35 cellular contexts compared by ENCODE assay signal in the genomic region with DNA sequence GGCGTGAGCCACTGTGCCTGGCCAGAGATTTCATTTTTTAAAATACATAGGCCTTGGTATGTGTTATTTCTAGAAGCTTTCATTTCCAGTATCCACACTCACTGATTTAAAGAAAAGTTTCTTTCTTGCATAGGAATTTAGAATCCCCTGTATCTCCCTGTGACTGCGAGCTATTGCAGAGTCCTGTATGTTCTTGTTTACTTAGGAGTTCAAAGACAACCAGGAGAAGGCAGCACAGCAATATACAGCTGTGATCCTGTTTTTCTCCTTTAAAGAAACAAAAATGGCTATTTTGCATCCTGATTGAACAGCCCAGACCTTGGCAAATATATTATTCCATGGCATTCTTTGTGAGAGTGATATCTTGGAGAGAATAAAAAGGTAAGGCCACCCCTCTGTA.
"Had no signal": no experiment of that assay in that cellular context is flagged by ENCODE, and none has a peak within 500 bp of the region (broad histone marks: within the 10 kb centered on the region; RNA-seq: fewer than 3 reads in every experiment).

No MANE protein-coding gene starts in this region.

- H3K27me3 ChIP-seq: ascending aorta, cardiac muscle cell had no signal

- H3K27ac ChIP-seq: ascending aorta, cardiac muscle cell, VCaP had no signal

- H3K4me1 Mint-ChIP-seq: activated B cell treated with CpG ODN at 0.5 μM for 24 hours; activated CD4-positive, alpha-beta T cell treated with anti-CD3 and anti-CD28 coated beads, Interleukin-2, amount 10 ng/mL, durations not matched to agents 7 days and 5 days; activated naive CD4-positive, alpha-beta T cell treated with anti-CD3 and anti-CD28 coated beads, Interleukin-2, amount 10 ng/mL, durations not matched to agents 7 days and 5 days; activated naive CD4-positive, alpha-beta T cell treated with anti-CD3 and anti-CD28 coated beads, Interleukin-2, amount 50 U/mL, for 24 hours; activated naive CD8-positive, alpha-beta T cell treated with anti-CD3 and anti-CD28 coated beads, Interleukin-2, amount 10 ng/mL, durations not matched to agents 7 days and 5 days; activated naive CD8-positive, alpha-beta T cell treated with anti-CD3 and anti-CD28 coated beads, Interleukin-2, amount 50 U/mL, for 24 hours; central memory CD8-positive, alpha-beta T cell had no signal

- H3K36me3 ChIP-seq: ascending aorta, cardiac muscle cell had no signal

- H3K4me3 ChIP-seq: ascending aorta, cardiac muscle cell had no signal

- H3K9me3 Mint-ChIP-seq: activated CD4-positive, alpha-beta T cell treated with anti-CD3 and anti-CD28 coated beads, Interleukin-2, amount 10 ng/mL, durations not matched to agents 7 days and 5 days; activated CD8-positive, alpha-beta T cell treated with anti-CD3 and anti-CD28 coated beads for 36 hours; activated naive CD4-positive, alpha-beta T cell treated with anti-CD3 and anti-CD28 coated beads, Interleukin-2, amount 50 U/mL, for 24 hours; activated T-helper 2 cell treated with anti-CD3 and anti-CD28 coated beads, Interferon-gamma antibody, Interleukin-2, Interleukin-4, amounts not matched to agents 10 μg/mL and 5 μg/mL and 100 μg/mL, durations not matched to agents 14 hours and 24 hours and 36 hours; central memory CD8-positive, alpha-beta T cell; T-helper 1 cell treated with Interleukin-12 subunit alpha and Interleukin-12 subunit beta and Interleukin-4 antibody, amounts not matched to agents 30 μg/mL and 1 μg/mL, for 36 hours; T-helper 2 cell treated with Interferon-gamma antibody and Interleukin-4, amounts not matched to agents 5 μg/mL and 100 μg/mL, for 36 hours had no signal

- H3K4me1 ChIP-seq: ascending aorta had no signal

- H3K4me3 Mint-ChIP-seq: activated B cell treated with CpG ODN at 0.5 μM for 24 hours; activated CD4-positive, alpha-beta memory T cell treated with anti-CD3 and anti-CD28 coated beads for 36 hours; activated CD4-positive, alpha-beta T cell treated with anti-CD3 and anti-CD28 coated beads, Interleukin-2, amount 10 ng/mL, durations not matched to agents 7 days and 5 days; activated CD8-positive, alpha-beta T cell treated with anti-CD3 and anti-CD28 coated beads for 36 hours; activated naive CD4-positive, alpha-beta T cell treated with anti-CD3 and anti-CD28 coated beads, Interleukin-2, amount 10 ng/mL, durations not matched to agents 7 days and 5 days; activated naive CD4-positive, alpha-beta T cell treated with anti-CD3 and anti-CD28 coated beads, Interleukin-2, amount 50 U/mL, for 24 hours; activated naive CD8-positive, alpha-beta T cell; activated naive CD8-positive, alpha-beta T cell treated with anti-CD3 and anti-CD28 coated beads, Interleukin-2, amount 10 ng/mL, durations not matched to agents 7 days and 5 days; activated naive CD8-positive, alpha-beta T cell treated with anti-CD3 and anti-CD28 coated beads, Interleukin-2, amount 50 U/mL, for 24 hours; activated T-cell treated with anti-CD3 and anti-CD28 coated beads, Interleukin-2, amount 50 U/mL, for 4 hours; brain; central memory CD8-positive, alpha-beta T cell; T-helper 1 cell treated with Interleukin-12 subunit alpha and Interleukin-12 subunit beta and Interleukin-4 antibody, amounts not matched to agents 30 μg/mL and 1 μg/mL, for 36 hours; T-helper 2 cell treated with Interferon-gamma antibody and Interleukin-4, amounts not matched to agents 5 μg/mL and 100 μg/mL, for 36 hours had no signal

- H3K27ac Mint-ChIP-seq: activated B cell treated with CpG ODN at 0.5 μM for 24 hours; activated CD4-positive, alpha-beta memory T cell treated with anti-CD3 and anti-CD28 coated beads for 36 hours; activated CD4-positive, alpha-beta T cell treated with anti-CD3 and anti-CD28 coated beads, Interleukin-2, amount 10 ng/mL, durations not matched to agents 7 days and 5 days; activated CD8-positive, alpha-beta T cell treated with anti-CD3 and anti-CD28 coated beads for 36 hours; activated naive CD4-positive, alpha-beta T cell treated with anti-CD3 and anti-CD28 coated beads, Interleukin-2, amount 10 ng/mL, durations not matched to agents 7 days and 5 days; activated naive CD4-positive, alpha-beta T cell treated with anti-CD3 and anti-CD28 coated beads, Interleukin-2, amount 50 U/mL, for 24 hours; activated naive CD8-positive, alpha-beta T cell; activated naive CD8-positive, alpha-beta T cell treated with anti-CD3 and anti-CD28 coated beads, Interleukin-2, amount 10 ng/mL, durations not matched to agents 7 days and 5 days; activated naive CD8-positive, alpha-beta T cell treated with anti-CD3 and anti-CD28 coated beads, Interleukin-2, amount 50 U/mL, for 24 hours; activated T-helper 2 cell treated with anti-CD3 and anti-CD28 coated beads, Interferon-gamma antibody, Interleukin-2, Interleukin-4, amounts not matched to agents 10 μg/mL and 5 μg/mL and 100 μg/mL, durations not matched to agents 14 hours and 24 hours and 36 hours; brain; T-helper 1 cell treated with Interleukin-12 subunit alpha and Interleukin-12 subunit beta and Interleukin-4 antibody, amounts not matched to agents 30 μg/mL and 1 μg/mL, for 36 hours; T-helper 2 cell treated with Interferon-gamma antibody and Interleukin-4, amounts not matched to agents 5 μg/mL and 100 μg/mL, for 36 hours had no signal

- H3K36me3 Mint-ChIP-seq: activated naive CD4-positive, alpha-beta T cell treated with anti-CD3 and anti-CD28 coated beads, Interleukin-2, amount 10 ng/mL, durations not matched to agents 7 days and 5 days; activated naive CD4-positive, alpha-beta T cell treated with anti-CD3 and anti-CD28 coated beads, Interleukin-2, amount 50 U/mL, for 24 hours had no signal

- FAIRE-seq: bronchial epithelial cell, TTC549 had no signal

- H3K27me3 Mint-ChIP-seq: activated B cell treated with CpG ODN at 0.5 μM for 24 hours; activated CD4-positive, alpha-beta memory T cell treated with anti-CD3 and anti-CD28 coated beads for 36 hours; activated CD4-positive, alpha-beta T cell treated with anti-CD3 and anti-CD28 coated beads, Interleukin-2, amount 10 ng/mL, durations not matched to agents 7 days and 5 days; activated CD8-positive, alpha-beta T cell treated with anti-CD3 and anti-CD28 coated beads for 36 hours; activated naive CD4-positive, alpha-beta T cell treated with anti-CD3 and anti-CD28 coated beads, Interleukin-2, amount 10 ng/mL, durations not matched to agents 7 days and 5 days; activated naive CD4-positive, alpha-beta T cell treated with anti-CD3 and anti-CD28 coated beads, Interleukin-2, amount 50 U/mL, for 24 hours; activated naive CD8-positive, alpha-beta T cell; activated naive CD8-positive, alpha-beta T cell treated with anti-CD3 and anti-CD28 coated beads, Interleukin-2, amount 10 ng/mL, durations not matched to agents 7 days and 5 days; activated naive CD8-positive, alpha-beta T cell treated with anti-CD3 and anti-CD28 coated beads, Interleukin-2, amount 50 U/mL, for 24 hours had no signal

- ATAC-seq: activated CD8-positive, alpha-beta T cell treated with anti-CD3 and anti-CD28 coated beads for 36 hours; activated naive CD8-positive, alpha-beta T cell treated with anti-CD3 and anti-CD28 coated beads, Interleukin-2, amount 50 U/mL, for 24 hours; activated T-cell treated with anti-CD3 and anti-CD28 coated beads, Interleukin-2, amount 50 U/mL, for 4 hours had no signal

- DNase-seq: activated B cell treated with CpG ODN at 0.5 μM for 24 hours; activated CD4-positive, alpha-beta memory T cell treated with anti-CD3 and anti-CD28 coated beads for 36 hours; activated CD4-positive, alpha-beta T cell treated with anti-CD3 and anti-CD28 coated beads for 4 hours; activated CD4-positive, alpha-beta T cell treated with anti-CD3 and anti-CD28 coated beads, Interleukin-2, amount 10 ng/mL, durations not matched to agents 7 days and 5 days; activated CD4-positive, alpha-beta T cell treated with anti-CD3 and anti-CD28 coated beads, Interleukin-2, amount 50 U/mL, for 4 hours; activated CD4-positive, CD25-positive, alpha-beta regulatory T cell treated with anti-CD3 and anti-CD28 coated beads, Interleukin-2, amount 50 U/mL, for 72 hours; activated CD8-positive, alpha-beta memory T cell treated with anti-CD3 and anti-CD28 coated beads, Interleukin-2, amount 50 U/mL, for 4 hours; activated CD8-positive, alpha-beta T cell treated with anti-CD3 and anti-CD28 coated beads for 36 hours; activated effector memory CD4-positive, alpha-beta T cell treated with Interleukin-2 at 50 U/mL for 16 hours; activated gamma-delta T cell; activated naive CD4-positive, alpha-beta T cell treated with anti-CD3 and anti-CD28 coated beads, Interleukin-2, amount 10 ng/mL, durations not matched to agents 7 days and 5 days; activated naive CD4-positive, alpha-beta T cell treated with Interleukin-2 at 50 U/mL for 16 hours; activated naive CD8-positive, alpha-beta T cell treated with anti-CD3 and anti-CD28 coated beads, Interleukin-2, amount 10 ng/mL, durations not matched to agents 7 days and 5 days; activated naive CD8-positive, alpha-beta T cell treated with anti-CD3 and anti-CD28 coated beads, Interleukin-2, amount 50 U/mL, for 24 hours; activated T-cell treated with anti-CD3 and anti-CD28 coated beads, Interleukin-2, amount 50 U/mL, for 4 hours; amygdala; anterior cingulate cortex; caudate nucleus; cerebellar nuclear complex; SW 1271; T-helper 1 cell; T-helper 2 cell; T-helper 9 cell had no signal
